ENCODE assay signal across 1 cellular context in the genomic region with DNA sequence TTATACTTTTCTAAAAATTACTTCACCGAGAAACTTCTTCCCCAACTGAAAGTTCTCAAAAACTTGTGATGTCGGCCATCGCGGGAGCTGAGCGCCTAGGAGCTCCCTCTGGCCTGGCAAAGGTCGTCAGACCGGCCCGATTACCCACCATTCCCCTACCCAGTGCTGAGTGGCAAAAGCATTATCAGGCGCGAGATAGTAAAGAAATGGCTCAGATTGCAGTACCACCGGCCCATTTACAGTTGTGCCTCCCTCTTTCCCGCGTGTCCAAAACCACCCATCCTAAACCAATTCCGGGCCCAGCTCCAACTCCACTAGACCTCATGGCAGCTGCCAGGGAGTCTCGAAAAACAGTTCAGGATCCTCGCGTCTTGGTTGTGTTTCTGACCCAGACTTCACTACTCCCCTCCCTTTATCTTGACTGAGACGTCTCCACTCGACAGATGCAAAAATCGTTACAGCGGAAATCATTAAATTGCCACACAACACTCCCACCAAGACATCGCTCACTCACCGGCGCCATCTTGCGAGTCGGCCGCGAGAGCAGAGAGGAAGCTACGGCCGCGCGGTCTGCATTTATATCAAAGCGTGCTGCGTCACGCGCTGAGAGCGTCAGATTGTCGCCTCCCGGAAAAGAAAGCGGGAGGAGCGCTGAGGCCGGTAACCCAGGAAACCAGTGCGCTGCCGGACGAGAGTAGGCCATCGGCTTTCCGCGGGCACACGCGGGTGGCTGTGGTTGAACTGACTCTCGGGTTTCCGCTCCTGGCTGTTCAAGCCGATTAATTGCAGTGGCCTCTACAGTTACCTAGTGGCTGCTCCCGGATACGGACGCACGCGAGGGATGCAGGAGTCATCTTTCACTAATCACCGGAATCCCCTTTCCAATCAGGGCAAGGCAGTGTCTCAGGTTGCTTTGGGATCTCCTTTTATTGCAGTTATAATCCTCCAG.
TF ChIP-seq lines count a peak whose summit lies in the region.

A gene (minus strand): TSS at position 551 of the 949 bp plus-strand sequence. CDS start 28 bp downstream, at position 523.

TF ChIP-seq in HepG2, 621 proteins besides CTCF, POLR2A, EP300 and RAD21 (continued from another document):
- TF ChIP-seq, protein P1, sequence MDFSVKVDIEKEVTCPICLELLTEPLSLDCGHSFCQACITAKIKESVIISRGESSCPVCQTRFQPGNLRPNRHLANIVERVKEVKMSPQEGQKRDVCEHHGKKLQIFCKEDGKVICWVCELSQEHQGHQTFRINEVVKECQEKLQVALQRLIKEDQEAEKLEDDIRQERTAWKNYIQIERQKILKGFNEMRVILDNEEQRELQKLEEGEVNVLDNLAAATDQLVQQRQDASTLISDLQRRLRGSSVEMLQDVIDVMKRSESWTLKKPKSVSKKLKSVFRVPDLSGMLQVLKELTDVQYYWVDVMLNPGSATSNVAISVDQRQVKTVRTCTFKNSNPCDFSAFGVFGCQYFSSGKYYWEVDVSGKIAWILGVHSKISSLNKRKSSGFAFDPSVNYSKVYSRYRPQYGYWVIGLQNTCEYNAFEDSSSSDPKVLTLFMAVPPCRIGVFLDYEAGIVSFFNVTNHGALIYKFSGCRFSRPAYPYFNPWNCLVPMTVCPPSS (IDR thresholded peaks at IDR 0.05): no peak
- TF ChIP-seq ZNF772 (CRISPR knock-in tag; IDR thresholded peaks at IDR 0.05) (peak; percentile 77; the same call in 1 of the 2 replicates), ZNF816 (CRISPR knock-in tag; IDR thresholded peaks at IDR 0.05; ENCODE audit: borderline replicate concordance) (peak; percentile 52; the same call in 1 of the 2 replicates), ZSCAN21 (CRISPR knock-in tag; IDR thresholded peaks at IDR 0.05; ENCODE audit: borderline replicate concordance) (peak; percentile 42; the same call in 1 of the 2 replicates), CCAR2 (optimal IDR thresholded peaks at IDR 0.05; ENCODE audit: low read depth, low read length) (no peak), ATF7-NPFF (CRISPR knock-in tag; IDR thresholded peaks at IDR 0.05; ENCODE audit: low read depth) (peak; percentile 83), KLF13 (CRISPR knock-in tag; IDR thresholded peaks at IDR 0.05) (0 out of 2 replicates have a peak, but pooled peaks have one; percentile 46), NFIC (IDR thresholded peaks at IDR 0.05; ENCODE audit: low read length) (no peak), ZNF564 (CRISPR knock-in tag; IDR thresholded peaks at IDR 0.05) (no peak), SNAPC2 (CRISPR knock-in tag; IDR thresholded peaks at IDR 0.05) (peak; percentile 83; the same call in 1 of the 2 replicates), GPN1 (CRISPR knock-in tag; IDR thresholded peaks at IDR 0.05; ENCODE audit: borderline replicate concordance) (no peak), ZNF235 (CRISPR knock-in tag; IDR thresholded peaks at IDR 0.05; ENCODE audit: borderline replicate concordance) (no peak), KDM1A (CRISPR knock-in tag; IDR thresholded peaks at IDR 0.05) (no peak), ARNT2 (CRISPR knock-in tag; IDR thresholded peaks at IDR 0.05; ENCODE audit: low read depth) (peak; percentile 94), NKX3-1 (CRISPR knock-in tag; IDR thresholded peaks at IDR 0.05) (peak; percentile 62; the same call in 1 of the 2 replicates), NR2C2 (CRISPR knock-in tag; IDR thresholded peaks at IDR 0.05; ENCODE audit: borderline replicate concordance) (0 out of 2 replicates have a peak, but pooled peaks have one; percentile 34), KLF9 (CRISPR knock-in tag; IDR thresholded peaks at IDR 0.05; ENCODE audit: low read depth) (no peak), KLF16 (CRISPR knock-in tag; IDR thresholded peaks at IDR 0.05) (peak in 1 of 2 experiments; percentile 89; a peak in 2 of 4 replicates), HNF4A (CRISPR knock-in tag; IDR thresholded peaks at IDR 0.05) (peak; percentile 9; the same call in 1 of the 2 replicates), ZC3H13 (CRISPR knock-in tag; IDR thresholded peaks at IDR 0.05) (no peak), KDM3A (CRISPR knock-in tag; IDR thresholded peaks at IDR 0.05; ENCODE audit: low read depth) (no peak), NCOA1 (CRISPR knock-in tag; IDR thresholded peaks at IDR 0.05) (no peak), ZNF7 (CRISPR knock-in tag; IDR thresholded peaks at IDR 0.05) (peak; percentile 78), NFIB (CRISPR knock-in tag; IDR thresholded peaks at IDR 0.05; ENCODE audit: borderline replicate concordance) (no peak), SIN3B (IDR thresholded peaks at IDR 0.05; ENCODE audit: low read length) (peak; percentile 72), ZKSCAN8 (CRISPR knock-in tag; IDR thresholded peaks at IDR 0.05; ENCODE audit: borderline replicate concordance) (no peak; the same call in 1 of the 2 replicates), ZNF468 (CRISPR knock-in tag; IDR thresholded peaks at IDR 0.05) (no peak), ZNF883 (CRISPR knock-in tag; IDR thresholded peaks at IDR 0.05; ENCODE audit: not compliant biosample characterization) (no peak), PHF8 (CRISPR knock-in tag; IDR thresholded peaks at IDR 0.05) (peak; percentile 93), NCOA2 (CRISPR knock-in tag; IDR thresholded peaks at IDR 0.05) (no peak), BRD4 (CRISPR knock-in tag; IDR thresholded peaks at IDR 0.05) (no peak; the same call in 1 of the 2 replicates), ZNF567 (CRISPR knock-in tag; IDR thresholded peaks at IDR 0.05; ENCODE audit: borderline replicate concordance) (peak; percentile 94), NPAS2 (CRISPR knock-in tag; IDR thresholded peaks at IDR 0.05; ENCODE audit: borderline replicate concordance) (no peak), ZNF678 (CRISPR knock-in tag; IDR thresholded peaks at IDR 0.05) (no peak), ZNF326 (CRISPR knock-in tag; IDR thresholded peaks at IDR 0.05; ENCODE audit: borderline replicate concordance) (no peak)
- TF ChIP-seq, protein P2, sequence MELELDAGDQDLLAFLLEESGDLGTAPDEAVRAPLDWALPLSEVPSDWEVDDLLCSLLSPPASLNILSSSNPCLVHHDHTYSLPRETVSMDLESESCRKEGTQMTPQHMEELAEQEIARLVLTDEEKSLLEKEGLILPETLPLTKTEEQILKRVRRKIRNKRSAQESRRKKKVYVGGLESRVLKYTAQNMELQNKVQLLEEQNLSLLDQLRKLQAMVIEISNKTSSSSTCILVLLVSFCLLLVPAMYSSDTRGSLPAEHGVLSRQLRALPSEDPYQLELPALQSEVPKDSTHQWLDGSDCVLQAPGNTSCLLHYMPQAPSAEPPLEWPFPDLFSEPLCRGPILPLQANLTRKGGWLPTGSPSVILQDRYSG (CRISPR knock-in tag; IDR thresholded peaks at IDR 0.05): no peak
- TF ChIP-seq, protein P3, sequence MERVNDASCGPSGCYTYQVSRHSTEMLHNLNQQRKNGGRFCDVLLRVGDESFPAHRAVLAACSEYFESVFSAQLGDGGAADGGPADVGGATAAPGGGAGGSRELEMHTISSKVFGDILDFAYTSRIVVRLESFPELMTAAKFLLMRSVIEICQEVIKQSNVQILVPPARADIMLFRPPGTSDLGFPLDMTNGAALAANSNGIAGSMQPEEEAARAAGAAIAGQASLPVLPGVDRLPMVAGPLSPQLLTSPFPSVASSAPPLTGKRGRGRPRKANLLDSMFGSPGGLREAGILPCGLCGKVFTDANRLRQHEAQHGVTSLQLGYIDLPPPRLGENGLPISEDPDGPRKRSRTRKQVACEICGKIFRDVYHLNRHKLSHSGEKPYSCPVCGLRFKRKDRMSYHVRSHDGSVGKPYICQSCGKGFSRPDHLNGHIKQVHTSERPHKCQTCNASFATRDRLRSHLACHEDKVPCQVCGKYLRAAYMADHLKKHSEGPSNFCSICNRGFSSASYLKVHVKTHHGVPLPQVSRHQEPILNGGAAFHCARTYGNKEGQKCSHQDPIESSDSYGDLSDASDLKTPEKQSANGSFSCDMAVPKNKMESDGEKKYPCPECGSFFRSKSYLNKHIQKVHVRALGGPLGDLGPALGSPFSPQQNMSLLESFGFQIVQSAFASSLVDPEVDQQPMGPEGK (CRISPR knock-in tag; IDR thresholded peaks at IDR 0.05): peak; percentile 48
- TF ChIP-seq, protein P4, sequence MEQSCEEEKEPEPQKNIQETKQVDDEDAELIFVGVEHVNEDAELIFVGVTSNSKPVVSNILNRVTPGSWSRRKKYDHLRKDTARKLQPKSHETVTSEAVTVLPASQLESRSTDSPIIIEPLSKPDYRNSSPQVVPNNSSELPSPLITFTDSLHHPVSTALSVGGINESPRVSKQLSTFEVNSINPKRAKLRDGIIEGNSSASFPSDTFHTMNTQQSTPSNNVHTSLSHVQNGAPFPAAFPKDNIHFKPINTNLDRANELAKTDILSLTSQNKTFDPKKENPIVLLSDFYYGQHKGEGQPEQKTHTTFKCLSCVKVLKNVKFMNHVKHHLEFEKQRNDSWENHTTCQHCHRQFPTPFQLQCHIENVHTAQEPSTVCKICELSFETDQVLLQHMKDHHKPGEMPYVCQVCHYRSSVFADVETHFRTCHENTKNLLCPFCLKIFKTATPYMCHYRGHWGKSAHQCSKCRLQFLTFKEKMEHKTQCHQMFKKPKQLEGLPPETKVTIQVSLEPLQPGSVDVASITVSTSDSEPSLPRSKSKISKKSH (CRISPR knock-in tag; IDR thresholded peaks at IDR 0.05; ENCODE audit: borderline replicate concordance): no peak; the same call in 1 of the 2 replicates
- TF ChIP-seq, protein P5, sequence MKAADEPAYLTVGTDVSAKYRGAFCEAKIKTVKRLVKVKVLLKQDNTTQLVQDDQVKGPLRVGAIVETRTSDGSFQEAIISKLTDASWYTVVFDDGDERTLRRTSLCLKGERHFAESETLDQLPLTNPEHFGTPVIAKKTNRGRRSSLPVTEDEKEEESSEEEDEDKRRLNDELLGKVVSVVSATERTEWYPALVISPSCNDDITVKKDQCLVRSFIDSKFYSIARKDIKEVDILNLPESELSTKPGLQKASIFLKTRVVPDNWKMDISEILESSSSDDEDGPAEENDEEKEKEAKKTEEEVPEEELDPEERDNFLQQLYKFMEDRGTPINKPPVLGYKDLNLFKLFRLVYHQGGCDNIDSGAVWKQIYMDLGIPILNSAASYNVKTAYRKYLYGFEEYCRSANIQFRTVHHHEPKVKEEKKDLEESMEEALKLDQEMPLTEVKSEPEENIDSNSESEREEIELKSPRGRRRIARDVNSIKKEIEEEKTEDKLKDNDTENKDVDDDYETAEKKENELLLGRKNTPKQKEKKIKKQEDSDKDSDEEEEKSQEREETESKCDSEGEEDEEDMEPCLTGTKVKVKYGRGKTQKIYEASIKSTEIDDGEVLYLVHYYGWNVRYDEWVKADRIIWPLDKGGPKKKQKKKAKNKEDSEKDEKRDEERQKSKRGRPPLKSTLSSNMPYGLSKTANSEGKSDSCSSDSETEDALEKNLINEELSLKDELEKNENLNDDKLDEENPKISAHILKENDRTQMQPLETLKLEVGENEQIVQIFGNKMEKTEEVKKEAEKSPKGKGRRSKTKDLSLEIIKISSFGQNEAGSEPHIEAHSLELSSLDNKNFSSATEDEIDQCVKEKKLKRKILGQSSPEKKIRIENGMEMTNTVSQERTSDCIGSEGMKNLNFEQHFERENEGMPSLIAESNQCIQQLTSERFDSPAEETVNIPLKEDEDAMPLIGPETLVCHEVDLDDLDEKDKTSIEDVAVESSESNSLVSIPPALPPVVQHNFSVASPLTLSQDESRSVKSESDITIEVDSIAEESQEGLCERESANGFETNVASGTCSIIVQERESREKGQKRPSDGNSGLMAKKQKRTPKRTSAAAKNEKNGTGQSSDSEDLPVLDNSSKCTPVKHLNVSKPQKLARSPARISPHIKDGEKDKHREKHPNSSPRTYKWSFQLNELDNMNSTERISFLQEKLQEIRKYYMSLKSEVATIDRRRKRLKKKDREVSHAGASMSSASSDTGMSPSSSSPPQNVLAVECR (CRISPR knock-in tag; IDR thresholded peaks at IDR 0.05; ENCODE audit: borderline replicate concordance): peak; percentile 92
- TF ChIP-seq, protein P6, sequence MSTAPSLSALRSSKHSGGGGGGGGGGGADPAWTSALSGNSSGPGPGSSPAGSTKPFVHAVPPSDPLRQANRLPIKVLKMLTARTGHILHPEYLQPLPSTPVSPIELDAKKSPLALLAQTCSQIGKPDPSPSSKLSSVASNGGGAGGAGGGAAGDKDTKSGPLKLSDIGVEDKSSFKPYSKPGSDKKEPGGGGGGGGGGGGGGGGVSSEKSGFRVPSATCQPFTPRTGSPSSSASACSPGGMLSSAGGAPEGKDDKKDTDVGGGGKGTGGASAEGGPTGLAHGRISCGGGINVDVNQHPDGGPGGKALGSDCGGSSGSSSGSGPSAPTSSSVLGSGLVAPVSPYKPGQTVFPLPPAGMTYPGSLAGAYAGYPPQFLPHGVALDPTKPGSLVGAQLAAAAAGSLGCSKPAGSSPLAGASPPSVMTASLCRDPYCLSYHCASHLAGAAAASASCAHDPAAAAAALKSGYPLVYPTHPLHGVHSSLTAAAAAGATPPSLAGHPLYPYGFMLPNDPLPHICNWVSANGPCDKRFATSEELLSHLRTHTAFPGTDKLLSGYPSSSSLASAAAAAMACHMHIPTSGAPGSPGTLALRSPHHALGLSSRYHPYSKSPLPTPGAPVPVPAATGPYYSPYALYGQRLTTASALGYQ (CRISPR knock-in tag; IDR thresholded peaks at IDR 0.05): no peak
- TF ChIP-seq, protein P7, sequence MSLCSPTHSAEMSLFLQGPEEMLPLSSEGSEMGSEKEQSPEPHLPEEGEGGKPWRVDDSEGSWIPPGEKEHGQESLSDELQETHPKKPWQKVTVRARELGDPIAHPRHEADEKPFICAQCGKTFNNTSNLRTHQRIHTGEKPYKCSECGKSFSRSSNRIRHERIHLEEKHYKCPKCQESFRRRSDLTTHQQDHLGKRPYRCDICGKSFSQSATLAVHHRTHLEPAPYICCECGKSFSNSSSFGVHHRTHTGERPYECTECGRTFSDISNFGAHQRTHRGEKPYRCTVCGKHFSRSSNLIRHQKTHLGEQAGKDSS (CRISPR knock-in tag; IDR thresholded peaks at IDR 0.05; ENCODE audit: borderline replicate concordance, low read depth): peak; percentile 74; the same call in 1 of the 2 replicates
